ENCODE assay signal across 8 cellular contexts in genomic region chr7:12638851-12639467, GRCh38. TPM values are rescaled to one million over a fixed set of nuclear protein-coding genes. Genes with fewer than 3 reads are reported as not detected.
DNase-seq lines count a peak whose midpoint lies in the region; ATAC-seq, FAIRE-seq and TF ChIP-seq lines count a peak whose summit lies in the region.

No MANE protein-coding gene starts in this region.

- no peak overlapping the region for H3K4me3 ChIP-seq in epithelial cell of proximal tubule (ENCODE audit: low read depth, low read length)
- H3K4me3 ChIP-seq in ovary, result no peak overlapping the region

- no peaks in the 10 kb centered on the region for H3K4me1 ChIP-seq in ovary (ENCODE audit: insufficient read depth)

- peak; percentile 47 for ATAC-seq in GM18519 (IDR thresholded peaks at IDR 0.05; ENCODE audit: low FRiP score, unreplicated experiment)
- ATAC-seq in stimulated activated effector memory CD8-positive, alpha-beta T cell treated with anti-CD3 and anti-CD28 coated beads, Interleukin-12 subunit alpha, Interleukin-12 subunit beta, amount 100 ng/mL, for 72 hours, result no peak

- H3K27ac Mint-ChIP-seq in stimulated activated effector memory CD8-positive, alpha-beta T cell treated with anti-CD3 and anti-CD28 coated beads, Interleukin-12 subunit alpha, Interleukin-12 subunit beta, amount 100 ng/mL, for 72 hours, result no peak overlapping the region

- no peaks in the 10 kb centered on the region for H3K9me3 Mint-ChIP-seq in stimulated activated effector memory CD8-positive, alpha-beta T cell treated with anti-CD3 and anti-CD28 coated beads, Interleukin-12 subunit alpha, Interleukin-12 subunit beta, amount 100 ng/mL, for 72 hours

- TF ChIP-seq CTCF in C4-2B (conservative IDR thresholded peaks at IDR 0.05), result peak; percentile 86
- peak; percentile 48 for TF ChIP-seq CTCF in epithelial cell of proximal tubule (conservative IDR thresholded peaks at IDR 0.05; ENCODE audit: low read depth, low read length)
- TF ChIP-seq CTCF in ovary (IDR thresholded peaks at IDR 0.05), result peak; percentile 7 to 15 (median 10)

- TF ChIP-seq EP300 in ovary (IDR thresholded peaks at IDR 0.05), result no peak

- H3K36me3 ChIP-seq in ovary, result no peaks in the 10 kb centered on the region

- H3K27me3 ChIP-seq in ovary, result no peaks in the 10 kb centered on the region

- peak; percentile 93 for FAIRE-seq in RCC 7860 (lab: Jason Lieb, UNC)

- peaks cover 22% of the 10 kb centered on the region for H3K4me1 Mint-ChIP-seq in stimulated activated effector memory CD8-positive, alpha-beta T cell treated with anti-CD3 and anti-CD28 coated beads, Interleukin-12 subunit alpha, Interleukin-12 subunit beta, amount 100 ng/mL, for 72 hours

- H3K27ac ChIP-seq in C4-2B, result no peak overlapping the region
- no peak overlapping the region for H3K27ac ChIP-seq in ovary

- H3K9me3 ChIP-seq in ovary, result no peaks in the 10 kb centered on the region

- no peak overlapping the region for H3K4me3 Mint-ChIP-seq in stimulated activated effector memory CD8-positive, alpha-beta T cell treated with anti-CD3 and anti-CD28 coated beads, Interleukin-12 subunit alpha, Interleukin-12 subunit beta, amount 100 ng/mL, for 72 hours

- peak; percentile 45 for DNase-seq in HT1080 (ENCODE audit: low read depth)
- peak; percentile 61 for DNase-seq in RCC 7860 (ENCODE audit: low spot score)
- no peak for DNase-seq in epithelial cell of proximal tubule (ENCODE audit: low read depth)
- no peak for DNase-seq in ovary
- DNase-seq in stimulated activated effector memory CD8-positive, alpha-beta T cell treated with anti-CD3 and anti-CD28 coated beads, Interleukin-12 subunit alpha, Interleukin-12 subunit beta, amount 100 ng/mL, for 72 hours (ENCODE audit: low spot score in 2 of 2), result no peak
- DNase-seq in activated CD4-positive, alpha-beta T cell treated with anti-CD3 and anti-CD28 coated beads for 4 hours, result no peak

- intact Hi-C loops in ovary (cut with DNase I), result loop anchor here (10.0 kb wide), 1 partner anchor 626 kb away; no protein-coding TSS in a partner anchor

- no peaks in the 10 kb centered on the region for H3K36me3 Mint-ChIP-seq in stimulated activated effector memory CD8-positive, alpha-beta T cell treated with anti-CD3 and anti-CD28 coated beads, Interleukin-12 subunit alpha, Interleukin-12 subunit beta, amount 100 ng/mL, for 72 hours

- no peak for TF ChIP-seq POLR2A in ovary (IDR thresholded peaks at IDR 0.05)

- whole genome bisulfite sequencing in ovary, 3 donors, result 7 to 9% (median 8%) methylated on average over 6 of the region's 6 CpGs

RNA-seq across cellular contexts. Expression of gene ARL4A, which starts 48.5 kb away (rescaled TPM):
- 14.8 and 18.2 TPM in 2 replicates for total RNA-seq in HT1080 (2014; rRNA removed; shearing (Covaris generic))
- polyA plus RNA-seq in HT1080 (2015; cell fraction: cytosol; rRNA removed), result 14.8 and 15.6 TPM in 2 replicates
- polyA plus RNA-seq in HT1080 (2015; cell fraction: nucleus; rRNA removed), result 4.6 and 5.9 TPM in 2 replicates
- total RNA-seq in epithelial cell of proximal tubule (22.1 and 35.6 TPM in 2 replicates), ovary (10 to 100 TPM in 3 of 7 donors, 1 to 10 TPM in 4; 4.6 to 32.2 (median 9.5) TPM)
- polyA plus RNA-seq in ovary, result 10 to 100 TPM; 17.1 to 22.3 TPM

Comparison
In these comparisons a context has a peak if more than half of its experiments do, and no peak if none do; other contexts are left out.
1. CTCF ChIP-seq: peak in every context shown above with its lines; median percentile 86 in C4-2B; 48 in epithelial cell of proximal tubule; 10 in ovary.
2. DNase-seq: peak in HT1080 (single experiment) and RCC 7860 (single experiment); none in epithelial cell of proximal tubule (single experiment), ovary (0 of 5), stimulated activated effector memory CD8-positive, alpha-beta T cell treated with anti-CD3 and anti-CD28 coated beads, Interleukin-12 subunit alpha, Interleukin-12 subunit beta, amount 100 ng/mL, for 72 hours (0 of 2) and activated CD4-positive, alpha-beta T cell treated with anti-CD3 and anti-CD28 coated beads for 4 hours (0 of 2).